In the genomic region with DNA sequence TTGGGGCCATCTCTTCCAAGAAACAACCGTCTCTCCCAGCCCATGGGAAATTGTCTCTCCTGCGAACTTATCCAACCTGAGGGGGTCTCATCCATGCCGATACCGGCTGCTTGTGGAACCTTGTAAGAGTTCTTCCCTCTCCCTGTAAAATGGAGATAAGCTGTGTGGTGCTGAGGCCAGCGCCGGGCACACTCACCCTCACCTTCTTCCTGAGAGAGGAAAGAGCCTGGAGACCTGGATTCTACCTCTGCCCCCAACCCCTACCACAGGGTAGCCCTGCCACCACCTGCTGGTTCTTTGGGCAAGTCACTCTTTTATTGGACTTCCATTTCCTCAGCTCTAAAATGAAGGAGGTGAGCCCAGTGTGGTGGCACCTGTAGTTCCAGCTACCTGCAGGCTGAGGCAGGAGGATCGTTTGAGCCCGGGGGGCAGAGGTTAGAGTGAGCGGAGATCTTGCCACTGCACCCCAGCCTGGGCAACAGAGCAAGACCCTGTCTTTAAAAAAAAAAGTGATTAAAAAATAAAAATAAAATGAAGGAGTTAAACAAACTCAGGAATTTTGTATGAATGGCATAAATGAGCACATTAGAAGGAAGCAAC, we compare ENCODE assay signal across 8 cellular contexts. TPM values are rescaled to one million over a fixed set of nuclear protein-coding genes. Genes with fewer than 3 reads are reported as not detected.
A peak's percentile ranks its signal among the peaks of the same experiment; 100 is the strongest.
DNase-seq lines count a peak whose midpoint lies in the region; ATAC-seq and TF ChIP-seq lines count a peak whose summit lies in the region.

No MANE protein-coding gene starts in this region.

- H4K12ac ChIP-seq in trophoblast cell (ENCODE audit: low read depth, low read length), result no peak overlapping the region

- TF ChIP-seq POLR2A in esophagus squamous epithelium (IDR thresholded peaks at IDR 0.05), result no peak

- ATAC-seq in GM21360 (IDR thresholded peaks at IDR 0.05; ENCODE audit: unreplicated experiment) (peak; percentile 14), HG03378 (IDR thresholded peaks at IDR 0.05; ENCODE audit: unreplicated experiment) (no peak), GM19395 (IDR thresholded peaks at IDR 0.05; ENCODE audit: unreplicated experiment) (no peak), GM21786 (IDR thresholded peaks at IDR 0.05; ENCODE audit: unreplicated experiment) (no peak)

- peak overlapping the region; percentile 76 for H3K4me2 ChIP-seq in trophoblast cell (ENCODE audit: low read length)

- DNase-seq in SJSA1 (ENCODE audit: low read depth in 1 of 2, low spot score in 2 of 2) (no peak), esophagus squamous epithelium (lab: John Stamatoyannopoulos, UW) (no peak), trophoblast cell (no peak), SKM-1 treated with dmso at 0.1 percent for 144 hours (lab: John Stamatoyannopoulos, UW; ENCODE audit: unreplicated experiment) (no peak)

- H2AFZ ChIP-seq in trophoblast cell (ENCODE audit: insufficient read depth, low read length, poor library complexity), result no peak overlapping the region

- H2BK12ac ChIP-seq in trophoblast cell (ENCODE audit: low read length), result no peak overlapping the region

- H3K36me3 ChIP-seq in SJSA1, result no peaks in the 10 kb centered on the region
- H3K36me3 ChIP-seq in esophagus squamous epithelium, result no peaks in the 10 kb centered on the region
- no peaks in the 10 kb centered on the region for H3K36me3 ChIP-seq in trophoblast cell (ENCODE audit: control insufficient read depth in 1 of 2, insufficient read depth in 2 of 2, low read length in 2 of 2)

- no peak overlapping the region for H3K4ac ChIP-seq in trophoblast cell (ENCODE audit: low read depth, low read length)

- no peak overlapping the region for H2AK5ac ChIP-seq in trophoblast cell (ENCODE audit: low read length)

- H3K23ac ChIP-seq in trophoblast cell (ENCODE audit: low read length), result no peak overlapping the region

- no peak overlapping the region for H4K8ac ChIP-seq in trophoblast cell (ENCODE audit: low read depth, low read length)

- TF ChIP-seq CTCF in esophagus squamous epithelium (IDR thresholded peaks at IDR 0.05), result no peak

- H3K79me2 ChIP-seq in trophoblast cell (ENCODE audit: control insufficient read depth, insufficient read depth, low read length, poor library complexity), result no peaks in the 10 kb centered on the region

- H3K14ac ChIP-seq in trophoblast cell (ENCODE audit: low read length), result no peak overlapping the region

- peak overlapping the region; percentile 43; the same call in 1 of the 2 replicates for H3K4me3 ChIP-seq in SJSA1
- peak overlapping the region; percentile 47 to 77 (median 55) for H3K4me3 ChIP-seq in esophagus squamous epithelium
- H3K4me3 ChIP-seq in trophoblast cell (ENCODE audit: low read depth, low read length), result no peak overlapping the region

- 26 to 28% methylated on average over 6 to 8 of the region's 9 CpGs for WGBS in esophagus squamous epithelium, 2 donors
- WGBS in trophoblast cell (ENCODE audit: extremely low coverage, insufficient coverage, insufficient read length), result no CpG with 5 or more reads among the region's 9 CpGs

- H3K4me1 ChIP-seq in SJSA1 (replicated peaks), result peaks cover 7% of the 10 kb centered on the region; the same call in 1 of the 2 replicates
- H3K4me1 ChIP-seq in esophagus squamous epithelium, result peaks cover 9 to 47% (median 15%) of the 10 kb centered on the region in 3 donors
- peaks cover 10 to 15% of the 10 kb centered on the region in 2 experiments for H3K4me1 ChIP-seq in trophoblast cell (ENCODE audit: control insufficient read depth in 1 of 2, insufficient read depth in 2 of 2, low read length in 2 of 2)

- intact Hi-C loops in esophagus squamous epithelium (cut with DNase I), result loop anchor here (5.0 kb wide), 1 partner anchor 37 kb away; a partner anchor contains a TSS

- H4K91ac ChIP-seq in trophoblast cell (ENCODE audit: low read depth, low read length), result no peak overlapping the region

- no peaks in the 10 kb centered on the region for H3K27me3 ChIP-seq in SJSA1 (replicated peaks)
- no peaks in the 10 kb centered on the region for H3K27me3 ChIP-seq in esophagus squamous epithelium
- H3K27me3 ChIP-seq in trophoblast cell (ENCODE audit: insufficient read depth, low read length), result peaks cover 3% of the 10 kb centered on the region

- no peak overlapping the region for H2BK120ac ChIP-seq in trophoblast cell (ENCODE audit: insufficient read depth, low read length, poor library complexity)

- no peaks in the 10 kb centered on the region for H3K79me1 ChIP-seq in trophoblast cell (ENCODE audit: low read length)

- no peak overlapping the region for H2BK5ac ChIP-seq in trophoblast cell (ENCODE audit: low read depth, low read length, poor library complexity)

- H3K9me3 ChIP-seq in SJSA1 (replicated peaks) (no peaks in the 10 kb centered on the region), esophagus squamous epithelium (no peaks in the 10 kb centered on the region), trophoblast cell (ENCODE audit: insufficient read depth, low read depth, low read length) (no peaks in the 10 kb centered on the region)

- peak overlapping the region; percentile 20 for H3K9ac ChIP-seq in trophoblast cell (ENCODE audit: low read length)

- no peak overlapping the region for H3K27ac ChIP-seq in SJSA1
- H3K27ac ChIP-seq in esophagus squamous epithelium, result peak overlapping the region; percentile 90 to 98 (median 94)
- H3K27ac ChIP-seq in trophoblast cell (ENCODE audit: low read depth, low read length), result no peak overlapping the region

- H3K18ac ChIP-seq in trophoblast cell (ENCODE audit: low read length), result no peak overlapping the region

RNA-seq across cellular contexts. Expression of a gene that starts 38.4 kb away (rescaled TPM):
- 251 and 322 TPM in 2 replicates for total RNA-seq in SJSA1 (2014; rRNA removed; shearing (Covaris generic))
- 100 to 1,000 TPM; 280 to 623 (median 490) TPM for total RNA-seq in esophagus squamous epithelium
- polyA plus RNA-seq in trophoblast cell (2013), result 532 and 555 TPM in 2 replicates

Comparison
In these comparisons a context has a peak if more than half of its experiments do, and no peak if none do; other contexts are left out.
1. H3K27ac ChIP-seq: peak in esophagus squamous epithelium (4 of 4); none in SJSA1 (single experiment) and trophoblast cell (single experiment).